Comparison of ENCODE assay signal across 1 cellular context in genomic region chr19:7916137-7916907, GRCh38.
TF ChIP-seq lines count a peak whose summit lies in the region.

No MANE protein-coding gene starts in this region.

TF ChIP-seq in HEK293, 187 proteins besides CTCF, POLR2A, EP300 and RAD21 (continued from another document):
- TF ChIP-seq ZBTB20 (tag by site-specific recombination; IDR thresholded peaks at IDR 0.05), result peak; percentile 60
- no peak for TF ChIP-seq ZNF10 (tag by site-specific recombination; IDR thresholded peaks at IDR 0.05)
- TF ChIP-seq, protein P1, sequence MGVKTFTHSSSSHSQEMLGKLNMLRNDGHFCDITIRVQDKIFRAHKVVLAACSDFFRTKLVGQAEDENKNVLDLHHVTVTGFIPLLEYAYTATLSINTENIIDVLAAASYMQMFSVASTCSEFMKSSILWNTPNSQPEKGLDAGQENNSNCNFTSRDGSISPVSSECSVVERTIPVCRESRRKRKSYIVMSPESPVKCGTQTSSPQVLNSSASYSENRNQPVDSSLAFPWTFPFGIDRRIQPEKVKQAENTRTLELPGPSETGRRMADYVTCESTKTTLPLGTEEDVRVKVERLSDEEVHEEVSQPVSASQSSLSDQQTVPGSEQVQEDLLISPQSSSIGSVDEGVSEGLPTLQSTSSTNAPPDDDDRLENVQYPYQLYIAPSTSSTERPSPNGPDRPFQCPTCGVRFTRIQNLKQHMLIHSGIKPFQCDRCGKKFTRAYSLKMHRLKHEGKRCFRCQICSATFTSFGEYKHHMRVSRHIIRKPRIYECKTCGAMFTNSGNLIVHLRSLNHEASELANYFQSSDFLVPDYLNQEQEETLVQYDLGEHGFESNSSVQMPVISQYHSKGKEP (tag by site-specific recombination; IDR thresholded peaks at IDR 0.05), result peak; percentile 98
- peak; percentile 58 for TF ChIP-seq GLIS2 (tag by site-specific recombination; IDR thresholded peaks at IDR 0.05)
- TF ChIP-seq ZNF670 (tag by site-specific recombination; IDR thresholded peaks at IDR 0.05; ENCODE audit: low read depth), result no peak
- TF ChIP-seq ZNF544 (tag by site-specific recombination; IDR thresholded peaks at IDR 0.05), result no peak
